ENCODE assay signal across 19 cellular contexts in genomic region chr3:129528589-129529100, GRCh38. TPM values are rescaled to one million over a fixed set of nuclear protein-coding genes. Genes with fewer than 3 reads are reported as not detected.
A peak's percentile ranks its signal among the peaks of the same experiment; 100 is the strongest.
DNase-seq lines count a peak whose midpoint lies in the region; ATAC-seq and TF ChIP-seq lines count a peak whose summit lies in the region.
"Had no signal": no experiment of that assay in that cellular context is flagged by ENCODE, and none has a peak within 500 bp of the region (broad histone marks: within the 10 kb centered on the region; RNA-seq: fewer than 3 reads in every experiment).

TSS of gene RHO (plus strand) at chr3:129528639. CDS start at chr3:129528734, 95 bp downstream.

- peak within 1 kb of the TSS; percentile 28 for H4K91ac ChIP-seq in mesenchymal stem cell (ENCODE audit: low read length)

- H3K4me2 ChIP-seq in mesenchymal stem cell (ENCODE audit: low read length, poor library complexity, severe bottlenecking): no peak within 1 kb of the TSS
- H3K4me2 ChIP-seq: KMS-11 had no signal

- H3K4me3 ChIP-seq in adipocyte (ENCODE audit: low read length) (no peak within 1 kb of the TSS), mesenchymal stem cell (ENCODE audit: insufficient read depth in 1 of 2, low read depth in 1 of 2, low read length in 2 of 2) (no peak within 1 kb of the TSS), psoas muscle (no peak within 1 kb of the TSS)
- H3K4me3 ChIP-seq: A549 had no signal

- H3K9me3 Mint-ChIP-seq in CD14-positive monocyte: no peaks in the 10 kb centered on the region
- no peaks in the 10 kb centered on the region for H3K9me3 Mint-ChIP-seq in progenitor cell of endocrine pancreas (ENCODE audit: low read depth)

- H3K27ac Mint-ChIP-seq in CD14-positive monocyte (peak within 1 kb of the TSS; percentile 41 to 99 (median 86)), progenitor cell of endocrine pancreas (peak within 1 kb of the TSS; percentile 34)

- H2BK12ac ChIP-seq in mesenchymal stem cell (ENCODE audit: low read length in 2 of 2): peak within 1 kb of the TSS in 1 of 2 experiments; percentile 28

- TF ChIP-seq CTCF in CD14-positive monocyte (IDR thresholded peaks at IDR 0.05): no peak
- no peak for TF ChIP-seq CTCF in progenitor cell of endocrine pancreas (IDR thresholded peaks at IDR 0.05; ENCODE audit: unreplicated experiment)
- no peak for TF ChIP-seq CTCF in psoas muscle (IDR thresholded peaks at IDR 0.05)

- H3K27me3 ChIP-seq in adipocyte (replicated peaks; ENCODE audit: control insufficient read depth, insufficient read depth, low read length) (no peaks in the 10 kb centered on the region), mesenchymal stem cell (ENCODE audit: control insufficient read depth in 1 of 2, insufficient read depth in 1 of 2, low read length in 2 of 2) (no peaks in the 10 kb centered on the region), psoas muscle (ENCODE audit: insufficient read depth in 3 of 3, low read length in 2 of 3) (no peaks in the 10 kb centered on the region)

- no peak for DNase-seq in CD14-positive monocyte (ENCODE audit: low spot score)
- DNase-seq in adipocyte (ENCODE audit: low read depth): no peak
- DNase-seq in mesenchymal stem cell: no peak
- DNase-seq in progenitor cell of endocrine pancreas (ENCODE audit: low spot score, unreplicated experiment): no peak
- DNase-seq in psoas muscle: no peak
- no peak for DNase-seq in activated CD8-positive, alpha-beta memory T cell treated with anti-CD3 and anti-CD28 coated beads, Interleukin-2, amount 50 U/mL, for 4 hours
- no peak for DNase-seq in activated CD4-positive, alpha-beta T cell treated with anti-CD3 and anti-CD28 coated beads for 1 hour
- DNase-seq: Caco-2, DMS153, EL, GOT3, NCI-H1436, NCI-H2029 treated with DMSO at 0.1 percent for 48 hours, NCI-H510A treated with DMSO at 0.1 percent for 48 hours had no signal

- peaks cover 1 to 7% of the 10 kb centered on the region in 2 donors for H3K36me3 Mint-ChIP-seq in CD14-positive monocyte
- no peaks in the 10 kb centered on the region for H3K36me3 Mint-ChIP-seq in progenitor cell of endocrine pancreas (ENCODE audit: insufficient read depth)

- H3K27ac ChIP-seq in mesenchymal stem cell (ENCODE audit: low read length, poor library complexity, severe bottlenecking) (no peak within 1 kb of the TSS), psoas muscle (no peak within 1 kb of the TSS)
- H3K27ac ChIP-seq: C4-2B, KMS-11 had no signal

- no peak within 1 kb of the TSS for H4K8ac ChIP-seq in mesenchymal stem cell (ENCODE audit: low read length)

- no peak within 1 kb of the TSS for H2BK120ac ChIP-seq in mesenchymal stem cell (ENCODE audit: low read depth, low read length)

- H2AK5ac ChIP-seq in mesenchymal stem cell (ENCODE audit: low read length, severe bottlenecking): peak within 1 kb of the TSS; percentile 31

- H3K9me3 ChIP-seq in adipocyte (ENCODE audit: control insufficient read depth, low read length): no peaks in the 10 kb centered on the region
- H3K9me3 ChIP-seq in mesenchymal stem cell (ENCODE audit: control insufficient read depth, low read length): no peaks in the 10 kb centered on the region
- H3K9me3 ChIP-seq in psoas muscle: no peaks in the 10 kb centered on the region
- H3K9me3 ChIP-seq: A549, Caco-2 had no signal

- H3K9ac ChIP-seq in adipocyte (ENCODE audit: low read length): peak within 1 kb of the TSS; percentile 55
- no peak within 1 kb of the TSS for H3K9ac ChIP-seq in mesenchymal stem cell (ENCODE audit: low read length)
- H3K9ac ChIP-seq: KMS-11 had no signal

- H3K27me3 Mint-ChIP-seq in CD14-positive monocyte (ENCODE audit: low read depth in 3 of 3): peaks cover 0 to 6% (median 2%) of the 10 kb centered on the region in 3 donors
- H3K27me3 Mint-ChIP-seq in progenitor cell of endocrine pancreas: no peaks in the 10 kb centered on the region

- H3K4me3 Mint-ChIP-seq in CD14-positive monocyte (no peak within 1 kb of the TSS), progenitor cell of endocrine pancreas (ENCODE audit: low read depth) (no peak within 1 kb of the TSS)

- no peak within 1 kb of the TSS for H3K23ac ChIP-seq in mesenchymal stem cell (ENCODE audit: low read length in 2 of 2)

- peaks cover 39% of the 10 kb centered on the region for H3K4me1 Mint-ChIP-seq in CD14-positive monocyte
- peaks cover 9% of the 10 kb centered on the region for H3K4me1 Mint-ChIP-seq in progenitor cell of endocrine pancreas (ENCODE audit: low read depth)

- intact Hi-C loops in CD14-positive monocyte (cut with micrococcal nuclease): loop anchor here (5.0 kb wide), 4 partner anchors 36 to 89 kb away; partner anchors contain the start of gene PLXND1 (in 1 of the 2)
- intact Hi-C loops in psoas muscle (cut with DNase I): no loop called here

- H2AFZ ChIP-seq in mesenchymal stem cell (ENCODE audit: low read depth, low read length): no peak within 1 kb of the TSS

- no peak within 1 kb of the TSS for H2BK15ac ChIP-seq in mesenchymal stem cell (ENCODE audit: low read depth, poor library complexity, severe bottlenecking)

- peaks cover 21% of the 10 kb centered on the region for H3K4me1 ChIP-seq in adipocyte (ENCODE audit: control insufficient read depth, insufficient read depth, low read length)
- H3K4me1 ChIP-seq in mesenchymal stem cell (ENCODE audit: control insufficient read depth, insufficient read depth, low read depth, low read length): peaks cover 41% of the 10 kb centered on the region
- H3K4me1 ChIP-seq in psoas muscle: peaks cover 3% of the 10 kb centered on the region

- H3K14ac ChIP-seq in mesenchymal stem cell (ENCODE audit: low read length in 2 of 2): no peak within 1 kb of the TSS

- no peak within 1 kb of the TSS for H3K4ac ChIP-seq in mesenchymal stem cell (ENCODE audit: low read depth in 1 of 2, low read length in 2 of 2)

- WGBS in mesenchymal stem cell: 97% methylated on average over 17 of the region's 18 CpGs
- 93 to 95% (median 94%) methylated on average over 18 of the region's 18 CpGs for whole genome bisulfite sequencing in psoas muscle, 3 donors

- H3K18ac ChIP-seq in mesenchymal stem cell (ENCODE audit: low read depth in 1 of 2, low read length in 2 of 2): no peak within 1 kb of the TSS

- ATAC-seq in psoas muscle: no peak
- no peak for ATAC-seq in HG03025 (IDR thresholded peaks at IDR 0.05; ENCODE audit: low FRiP score, unreplicated experiment)
- ATAC-seq: A549, HepG2 had no signal

- H3K36me3 ChIP-seq in adipocyte (ENCODE audit: control insufficient read depth, insufficient read depth, low read length, severe bottlenecking) (no peaks in the 10 kb centered on the region), mesenchymal stem cell (ENCODE audit: control insufficient read depth in 1 of 2, insufficient read depth in 2 of 2, low read depth in 1 of 2, low read length in 2 of 2) (no peaks in the 10 kb centered on the region), psoas muscle (ENCODE audit: insufficient read depth in 1 of 2, low read depth in 1 of 2) (no peaks in the 10 kb centered on the region)

- H3K79me1 ChIP-seq in mesenchymal stem cell (replicated peaks; ENCODE audit: low read length, poor library complexity, severe bottlenecking): no peaks in the 10 kb centered on the region

- no peak within 1 kb of the TSS for H2BK5ac ChIP-seq in mesenchymal stem cell (ENCODE audit: low read depth, low read length, poor library complexity, severe bottlenecking)

RNA-seq across cellular contexts. Expression of gene RHO, which starts in this region (rescaled TPM):
- polyA plus RNA-seq in CD14-positive monocyte: not detected
- not detected for polyA plus RNA-seq in mesenchymal stem cell (2013, experiment 1 of 2)
- polyA plus RNA-seq in mesenchymal stem cell (2013, experiment 2 of 2): not detected
- 0.10 TPM in 1 of 2 replicates, not detected in the other for total RNA-seq in progenitor cell of endocrine pancreas
- total RNA-seq in psoas muscle: not detected
- under 1 TPM in 1 of 3 donors, not detected in 2; 0.01 TPM for polyA plus RNA-seq in psoas muscle
- total RNA-seq: Caco-2, HepG2 had no signal
- polyA plus RNA-seq: HepG2 had no signal

Comparison
In these comparisons a context has a peak if more than half of its experiments do, and no peak if none do; other contexts are left out.
1. intact Hi-C loops: an anchor here in CD14-positive monocyte (5.0 kb wide); none called in psoas muscle.